ENCODE assay signal across 8 cellular contexts in genomic region chr2:20052872-20053281, GRCh38. TPM values are rescaled to one million over a fixed set of nuclear protein-coding genes. Genes with fewer than 3 reads are reported as not detected.
DNase-seq lines count a peak whose midpoint lies in the region; ATAC-seq, FAIRE-seq and TF ChIP-seq lines count a peak whose summit lies in the region.

No MANE protein-coding gene starts in this region.

- H4K91ac ChIP-seq in H1 (replicated peaks; ENCODE audit: insufficient read length, low read length), result no peak overlapping the region

- H3K27me3 ChIP-seq in H1 (replicated peaks in 1 of 4; ENCODE audit: control insufficient read depth in 3 of 4, extremely low read depth in 1 of 4, insufficient read depth in 3 of 4, low read length in 3 of 4), result no peaks in the 10 kb centered on the region
- no peaks in the 10 kb centered on the region for H3K27me3 ChIP-seq in mucosa of stomach (ENCODE audit: control insufficient read depth, insufficient read depth, low read length)

- POLR2A ChIA-PET in H1 (lab: Charles Lee; ENCODE audit: partially characterized antibody), result interaction anchor here (0.7 to 2.3 kb wide), 8 partner anchors 9 to 41 kb away, joined by 3 to 12 read pairs (median 4); no protein-coding TSS in a partner anchor

- no peak overlapping the region for H2BK12ac ChIP-seq in H1 (ENCODE audit: low read depth, low read length)

- H3K4ac ChIP-seq in H1 (replicated peaks; ENCODE audit: insufficient read length, low read depth, low read length), result no peak overlapping the region

- CTCF ChIA-PET in H1 (lab: Charles Lee; ENCODE audit: partially characterized antibody), result interaction anchor here (0.7 to 7.5 kb wide), 4 partner anchors 37 to 53 kb away, joined by 3 to 57 read pairs (median 10); no protein-coding TSS in a partner anchor

- H3K18ac ChIP-seq in H1 (ENCODE audit: extremely low read depth, low read length), result no peak overlapping the region

- H3K4me1 Mint-ChIP-seq in stimulated activated naive CD8-positive, alpha-beta T cell treated with anti-CD3 and anti-CD28 coated beads, Interleukin-15, amount 100 ng/mL, for 72 hours, result peaks cover 23% of the 10 kb centered on the region

- H3K4me3 Mint-ChIP-seq in stimulated activated naive CD8-positive, alpha-beta T cell treated with anti-CD3 and anti-CD28 coated beads, Interleukin-15, amount 100 ng/mL, for 72 hours, result no peak overlapping the region

- H3K4me1 ChIP-seq in H1 (replicated peaks in 1 of 4; ENCODE audit: control insufficient read depth in 3 of 4, insufficient read depth in 4 of 4, low read length in 3 of 4) (peaks cover 0 to 5% (median 0%) of the 10 kb centered on the region in 4 experiments; a peak in 3 of 7 replicates), mucosa of stomach (ENCODE audit: control insufficient read depth, insufficient read depth, low read length) (peaks cover 6% of the 10 kb centered on the region)

- H3K56ac ChIP-seq in H1 (replicated peaks; ENCODE audit: insufficient read length, low read depth, low read length), result no peak overlapping the region

- TF ChIP-seq CTCF in H1 (IDR thresholded peaks at IDR 0.05; ENCODE audit: control extremely low read depth in 1 of 3, insufficient read depth in 1 of 3, low read depth in 1 of 3, low read length in 3 of 3), result no peak

- H3K23me2 ChIP-seq in H1 (ENCODE audit: low read depth, low read length), result peaks cover 10% of the 10 kb centered on the region

- H3K9me3 ChIP-seq in H1 (ENCODE audit: insufficient read depth in 2 of 2, low read depth in 1 of 2, low read length in 1 of 2) (no peaks in the 10 kb centered on the region), mucosa of stomach (ENCODE audit: control insufficient read depth, low read length) (no peaks in the 10 kb centered on the region)

- TF ChIP-seq RAD21 in H1 (IDR thresholded peaks at IDR 0.05 in 1 of 2, conservative IDR thresholded peaks at IDR 0.05 in 1 of 2; ENCODE audit: low read depth in 2 of 2, low read length in 2 of 2), result no peak

- peak; percentile 9 for DNase-seq in stimulated activated naive CD8-positive, alpha-beta T cell treated with anti-CD3 and anti-CD28 coated beads, Interleukin-15, Interleukin-2, amounts not matched to agents 100 U/mL and 50 U/mL, for 24 hours
- DNase-seq in stimulated activated naive CD8-positive, alpha-beta T cell treated with anti-CD3 and anti-CD28 coated beads, Interleukin-15, amount 100 ng/mL, for 72 hours, result no peak
- DNase-seq in NCI-H774 (lab: John Stamatoyannopoulos, UW) (peak; percentile 31), H1 (ENCODE audit: low read depth in 1 of 2, low spot score in 2 of 2) (no peak), RPMI8226 (no peak)

- H3K27ac Mint-ChIP-seq in stimulated activated naive CD8-positive, alpha-beta T cell treated with anti-CD3 and anti-CD28 coated beads, Interleukin-15, amount 100 ng/mL, for 72 hours, result no peak overlapping the region

- H2BK120ac ChIP-seq in H1 (replicated peaks; ENCODE audit: low read depth, low read length), result no peak overlapping the region

- H4K5ac ChIP-seq in H1 (ENCODE audit: insufficient read length, low read depth, low read length), result no peak overlapping the region

- H2BK20ac ChIP-seq in H1 (ENCODE audit: low read length), result no peak overlapping the region

- peaks cover 4% of the 10 kb centered on the region; the same call in 1 of the 2 replicates for H3K79me1 ChIP-seq in H1 (ENCODE audit: low read depth, low read length)

- H4K20me1 ChIP-seq in H1 (replicated peaks in 1 of 2; ENCODE audit: control insufficient read depth in 1 of 2, insufficient read depth in 2 of 2, low read length in 2 of 2), result peaks cover 1 to 5% of the 10 kb centered on the region in 2 experiments

- no peak overlapping the region for H2BK5ac ChIP-seq in H1 (ENCODE audit: low read depth, low read length)

- no peak overlapping the region for H4K8ac ChIP-seq in H1 (ENCODE audit: extremely low read depth, insufficient read depth, low read length)

- H3K36me3 ChIP-seq in H1 (ENCODE audit: control insufficient read depth in 2 of 4, insufficient read depth in 4 of 4, low read length in 3 of 4) (no peaks in the 10 kb centered on the region; a peak in 1 of 8 replicates), mucosa of stomach (ENCODE audit: control insufficient read depth, insufficient read depth, low read length) (no peaks in the 10 kb centered on the region)

- no peak for ATAC-seq in stimulated activated naive CD8-positive, alpha-beta T cell treated with anti-CD3 and anti-CD28 coated beads, Interleukin-15, Interleukin-2, amounts not matched to agents 100 U/mL and 50 U/mL, for 24 hours
- no peak for ATAC-seq in stimulated activated naive CD8-positive, alpha-beta T cell treated with anti-CD3 and anti-CD28 coated beads, Interleukin-15, amount 100 ng/mL, for 72 hours
- ATAC-seq in GM21717 (IDR thresholded peaks at IDR 0.05; ENCODE audit: unreplicated experiment) (no peak), GM21360 (IDR thresholded peaks at IDR 0.05; ENCODE audit: unreplicated experiment) (no peak)

- H3K27me3 Mint-ChIP-seq in stimulated activated naive CD8-positive, alpha-beta T cell treated with anti-CD3 and anti-CD28 coated beads, Interleukin-15, amount 100 ng/mL, for 72 hours, result peaks cover 27% of the 10 kb centered on the region

- TF ChIP-seq POLR2A in H1 (IDR thresholded peaks at IDR 0.05; ENCODE audit: control extremely low read depth in 1 of 2, low read depth in 2 of 2, low read length in 2 of 2), result no peak

- no peak overlapping the region; the same call in 1 of the 2 replicates for H3K27ac ChIP-seq in H1 (ENCODE audit: low read depth, low read length)

- H2AK5ac ChIP-seq in H1 (ENCODE audit: low read depth, low read length), result no peak overlapping the region

- H3K9ac ChIP-seq in H1 (replicated peaks in 1 of 4; ENCODE audit: extremely low read depth in 1 of 4, low read depth in 3 of 4, low read length in 3 of 4) (no peak overlapping the region), mucosa of stomach (ENCODE audit: low read length) (peak overlapping the region; percentile 77)

- WGBS in H1 (ENCODE audit: extremely low coverage in 1 of 2, insufficient coverage in 1 of 2, insufficient read length in 1 of 2, insufficient replicate concordance in 2 of 2, low coverage in 1 of 2, low lambda C conversion rate in 2 of 2, missing lambda C conversion rate in 1 of 2), 2 experiments, result 41% methylated on average over 5 of the region's 5 CpGs; no CpG with 5 or more reads in 1 of the 2 experiments

- TF ChIP-seq EP300 in H1 (IDR thresholded peaks at IDR 0.05; ENCODE audit: borderline replicate concordance in 1 of 2, low read depth in 2 of 2, low read length in 2 of 2), result no peak

- no peak overlapping the region for H3K23ac ChIP-seq in H1 (ENCODE audit: insufficient read length)

- no peaks in the 10 kb centered on the region for H3K9me3 Mint-ChIP-seq in stimulated activated naive CD8-positive, alpha-beta T cell treated with anti-CD3 and anti-CD28 coated beads, Interleukin-15, amount 100 ng/mL, for 72 hours

- H3K14ac ChIP-seq in H1 (ENCODE audit: insufficient read length), result no peak overlapping the region

- no peak overlapping the region for H2BK15ac ChIP-seq in H1 (ENCODE audit: low read length)

- FAIRE-seq in H1 (lab: Jason Lieb, UNC), result no peak

- no peak overlapping the region for H2AFZ ChIP-seq in H1 (ENCODE audit: low read length)

- peak overlapping the region; percentile 85 to 88 (median 86) for H3K4me3 ChIP-seq in H1 (ENCODE audit: extremely low read depth in 1 of 4, insufficient read depth in 2 of 4, low read depth in 3 of 4, low read length in 4 of 4)
- H3K4me3 ChIP-seq in mucosa of stomach (ENCODE audit: low read length), result peak overlapping the region; percentile 70

- H3K4me2 ChIP-seq in H1 (ENCODE audit: insufficient read depth in 1 of 2, low read depth in 2 of 2, low read length in 2 of 2), result peak overlapping the region; percentile 76 to 99

- H3K79me2 ChIP-seq in H1 (ENCODE audit: control insufficient read depth in 1 of 2, insufficient read depth in 2 of 2, low read length in 2 of 2), result peaks cover 12 to 32% of the 10 kb centered on the region in 2 experiments; a peak in 3 of 4 replicates

TF ChIP-seq in H1, 55 proteins besides CTCF, POLR2A, EP300 and RAD21:
- TF ChIP-seq SP2 (IDR thresholded peaks at IDR 0.05; ENCODE audit: low read length) (no peak), EGR1 (IDR thresholded peaks at IDR 0.05; ENCODE audit: borderline replicate concordance, low read depth, low read length) (peak; percentile 71; the same call in 1 of the 2 replicates), RBBP5 (IDR thresholded peaks at IDR 0.05; ENCODE audit: borderline replicate concordance, low read depth, low read length) (no peak), TEAD4 (IDR thresholded peaks at IDR 0.05; ENCODE audit: low read depth, low read length) (no peak), HDAC6 (IDR thresholded peaks at IDR 0.05; ENCODE audit: low read depth, low read length) (no peak)
TF ChIP-seq in H1: peak in this region for 1.

RNA-seq across cellular contexts. Expression of gene LAPTM4A, which starts 1.4 kb away (rescaled TPM):
- total RNA-seq in H1 (2021; fragmentation: NEBNext Ultra II Directional; extraction: Animal tissue kit (Norgen Biotek cat#: 25700)), result 187 and 193 TPM in 2 replicates
- 274 and 419 TPM in 2 replicates for polyA plus RNA-seq in H1 (2011; rRNA removed)
- polyA plus RNA-seq in H1 (2011; cell fraction: cytosol; rRNA removed), result 356 TPM
- polyA plus RNA-seq in H1 (2011; cell fraction: nucleus; rRNA removed), result 97.9 TPM
- polyA plus RNA-seq in H1 (2012, experiment 1 of 2), result 173 to 209 TPM (median 191 TPM) in 4 replicates
- 211 TPM for polyA plus RNA-seq in H1 (2012, experiment 2 of 2)
- polyA plus RNA-seq in H1 (2013, experiment 1 of 2), result 526 TPM
- polyA plus RNA-seq in H1 (2013, experiment 2 of 2), result 580 TPM
- polyA minus RNA-seq in H1 (2011; rRNA and poly(A)+ RNA removed), result 183 and 197 TPM in 2 replicates
- 90.7 TPM for polyA minus RNA-seq in H1 (2011; cell fraction: cytosol; rRNA and poly(A)+ RNA removed)
- polyA minus RNA-seq in H1 (2011; cell fraction: nucleus; rRNA and poly(A)+ RNA removed), result 57.7 TPM

RNA-seq across cellular contexts. Expression of gene MATN3, which starts 40.4 kb away (rescaled TPM):
- 9.7 and 9.9 TPM in 2 replicates for total RNA-seq in H1 (2021; fragmentation: NEBNext Ultra II Directional; extraction: Animal tissue kit (Norgen Biotek cat#: 25700))
- polyA plus RNA-seq in H1 (2011; rRNA removed), result 3.0 TPM in 2 replicates
- 5.2 TPM for polyA plus RNA-seq in H1 (2011; cell fraction: cytosol; rRNA removed)
- 6.1 TPM for polyA plus RNA-seq in H1 (2011; cell fraction: nucleus; rRNA removed)
- polyA plus RNA-seq in H1 (2012, experiment 1 of 2), result 6.6 to 9.2 TPM (median 8.0 TPM) in 4 replicates
- polyA plus RNA-seq in H1 (2012, experiment 2 of 2), result 3.2 TPM
- 11.5 TPM for polyA plus RNA-seq in H1 (2013, experiment 1 of 2)
- polyA plus RNA-seq in H1 (2013, experiment 2 of 2), result 12.9 TPM
- polyA minus RNA-seq in H1 (2011; rRNA and poly(A)+ RNA removed), result 5.3 and 6.6 TPM in 2 replicates
- 4.6 TPM for polyA minus RNA-seq in H1 (2011; cell fraction: cytosol; rRNA and poly(A)+ RNA removed)
- polyA minus RNA-seq in H1 (2011; cell fraction: nucleus; rRNA and poly(A)+ RNA removed), result 6.7 TPM

Comparison
In these comparisons a context has a peak if more than half of its experiments do, and no peak if none do; other contexts are left out.
1. DNase-seq: peak in stimulated activated naive CD8-positive, alpha-beta T cell treated with anti-CD3 and anti-CD28 coated beads, Interleukin-15, Interleukin-2, amounts not matched to agents 100 U/mL and 50 U/mL, for 24 hours (single experiment) and NCI-H774 (single experiment); none in stimulated activated naive CD8-positive, alpha-beta T cell treated with anti-CD3 and anti-CD28 coated beads, Interleukin-15, amount 100 ng/mL, for 72 hours (0 of 2), H1 (0 of 2) and RPMI8226 (single experiment).